ENCODE assay signal across 8 cellular contexts in genomic region chr5:95823738-95824609, GRCh38. TPM values are rescaled to one million over a fixed set of nuclear protein-coding genes. Genes with fewer than 3 reads are reported as not detected.
A peak's percentile ranks its signal among the peaks of the same experiment; 100 is the strongest.
DNase-seq lines count a peak whose midpoint lies in the region; ATAC-seq and TF ChIP-seq lines count a peak whose summit lies in the region.

No MANE protein-coding gene starts in this region.

- peak overlapping the region in 6 of 7 experiments; percentile 5 to 78 (median 64) for H3K4me3 ChIP-seq in skin epidermis

- TF ChIP-seq POLR2A in Raji (IDR thresholded peaks at IDR 0.05; ENCODE audit: insufficient read depth, low read depth, low read length), result 0 out of 2 replicates have a peak, but pooled peaks have one; percentile 9

- ATAC-seq in GM19023 (IDR thresholded peaks at IDR 0.05; ENCODE audit: unreplicated experiment), result peak; percentile 45
- peak; percentile 34 for ATAC-seq in HG03159 (IDR thresholded peaks at IDR 0.05; ENCODE audit: unreplicated experiment)
- peak; percentile 54 for ATAC-seq in left ventricle myocardium superior

- H3K27ac ChIP-seq in adipose tissue (ENCODE audit: low read depth, low read length) (peak overlapping the region; percentile 1), skin epidermis (peak overlapping the region in 20 of 21 experiments; percentile 71 to 95 (median 86))

- DNase-seq in AG20443 (ENCODE audit: low spot score), result peak; percentile 87
- peak; percentile 69 for DNase-seq in left ventricle myocardium superior
- DNase-seq in SK-N-DZ (ENCODE audit: low spot score), result no peak

- WGBS in adipose tissue, 3 donors, result 9 to 60% (median 12%) methylated on average over 12 of the region's 12 CpGs

- intact Hi-C loops in left ventricle myocardium superior (cut with micrococcal nuclease), result no loop called here

RNA-seq across cellular contexts. Expression of gene GLRX, which starts 1.4 kb away (rescaled TPM):
- polyA plus RNA-seq in adipose tissue, result 100 to 1,000 TPM in 2 of 3 donors, 10 to 100 TPM in 1; 28.6 to 212 (median 201) TPM
- total RNA-seq in left ventricle myocardium superior, result 106 TPM
- 19.8 and 34.2 TPM in 2 replicates for polyA plus RNA-seq in SK-N-DZ (2014; cell fraction: cytosol; rRNA removed)
- 9.8 and 20.5 TPM in 2 replicates for polyA plus RNA-seq in SK-N-DZ (2014; cell fraction: nucleus; rRNA removed)
